ENCODE assay signal across 8 cellular contexts in genomic region chr13:99258210-99258860, GRCh38. TPM values are rescaled to one million over a fixed set of nuclear protein-coding genes. Genes with fewer than 3 reads are reported as not detected.
DNase-seq lines count a peak whose midpoint lies in the region; ATAC-seq and TF ChIP-seq lines count a peak whose summit lies in the region.

GPR18 (minus strand) TSS chr13:99258379; CDS start chr13:99255872, 2,507 bp downstream.

- intact Hi-C loops in CD14-positive monocyte (cut with micrococcal nuclease), result loop anchor here in 1 of 2 donors (5.0 kb wide), 1 partner anchor 56 kb away; the partner anchor contains the start of gene UBAC2
- intact Hi-C loops in upper lobe of right lung (cut with DNase I), result no loop called here
- intact Hi-C loops in Calu3 (cut with micrococcal nuclease; ENCODE audit: unreplicated experiment), result no loop called here

- no peaks in the 10 kb centered on the region for H3K4me1 ChIP-seq in upper lobe of right lung
- peaks cover 0 to 10% (median 5%) of the 10 kb centered on the region in 4 donors for H3K4me1 ChIP-seq in upper lobe of left lung

- H3K4me1 Mint-ChIP-seq in CD14-positive monocyte, result peaks cover 58% of the 10 kb centered on the region
- H3K4me1 Mint-ChIP-seq in activated CD8-positive, alpha-beta T cell treated with anti-CD3 and anti-CD28 coated beads, Interleukin-2, amount 10 ng/mL, durations not matched to agents 7 days and 5 days (ENCODE audit: low read depth), result peaks cover 65% of the 10 kb centered on the region
- no peaks in the 10 kb centered on the region for H3K4me1 Mint-ChIP-seq in Calu3 (ENCODE audit: low read depth, unreplicated experiment)

- peaks cover 34 to 38% of the 10 kb centered on the region in 2 donors for H3K36me3 Mint-ChIP-seq in CD14-positive monocyte
- H3K36me3 Mint-ChIP-seq in activated CD8-positive, alpha-beta T cell treated with anti-CD3 and anti-CD28 coated beads, Interleukin-2, amount 10 ng/mL, durations not matched to agents 7 days and 5 days (ENCODE audit: low read depth), result peaks cover 47% of the 10 kb centered on the region
- peaks cover 5% of the 10 kb centered on the region for H3K36me3 Mint-ChIP-seq in Calu3 (ENCODE audit: insufficient read depth, unreplicated experiment)

- no peaks in the 10 kb centered on the region for H3K27me3 Mint-ChIP-seq in CD14-positive monocyte (ENCODE audit: low read depth in 3 of 3)
- H3K27me3 Mint-ChIP-seq in activated CD8-positive, alpha-beta T cell treated with anti-CD3 and anti-CD28 coated beads, Interleukin-2, amount 10 ng/mL, durations not matched to agents 7 days and 5 days (ENCODE audit: low read depth), result no peaks in the 10 kb centered on the region
- H3K27me3 Mint-ChIP-seq in Calu3 (ENCODE audit: unreplicated experiment), result no peaks in the 10 kb centered on the region

- H3K4me3 ChIP-seq in upper lobe of right lung (peak within 1 kb of the TSS; percentile 12), upper lobe of left lung (peak within 1 kb of the TSS in 1 of 4 donors; percentile 5)

- H3K36me3 ChIP-seq in upper lobe of right lung (peaks cover 5% of the 10 kb centered on the region), upper lobe of left lung (peaks cover 0 to 15% (median 2%) of the 10 kb centered on the region in 4 donors)

- WGBS in upper lobe of left lung, 2 donors, result 64 to 65% methylated on average over 4 of the region's 4 CpGs

- H3K27me3 ChIP-seq in upper lobe of right lung (no peaks in the 10 kb centered on the region), upper lobe of left lung (no peaks in the 10 kb centered on the region)

- peak within 1 kb of the TSS; percentile 88 to 93 (median 90) for H3K27ac Mint-ChIP-seq in CD14-positive monocyte
- H3K27ac Mint-ChIP-seq in activated CD8-positive, alpha-beta T cell treated with anti-CD3 and anti-CD28 coated beads, Interleukin-2, amount 10 ng/mL, durations not matched to agents 7 days and 5 days, result peak within 1 kb of the TSS; percentile 94
- no peak within 1 kb of the TSS for H3K27ac Mint-ChIP-seq in Calu3 (ENCODE audit: unreplicated experiment)

- no TSS peak for BruUV-seq in Calu3 (replicated peaks; lab: Mats Ljungman, UMichigan)

- H3K9me3 ChIP-seq in upper lobe of right lung (no peaks in the 10 kb centered on the region), upper lobe of left lung (no peaks in the 10 kb centered on the region)

- H3K27ac ChIP-seq in upper lobe of right lung (no peak within 1 kb of the TSS), upper lobe of left lung (peak within 1 kb of the TSS in 2 of 4 donors; percentile 14 to 38)

- CTCF ChIA-PET in activated CD8-positive, alpha-beta T cell treated with anti-CD3 and anti-CD28 coated beads, Interleukin-2, amount 10 ng/mL, durations not matched to agents 7 days and 5 days (lab: Charles Lee), result interaction anchor here (0.7 to 7.9 kb wide), 17 partner anchors 10 to 389 kb away, joined by 3 to 131 read pairs (median 3); partner anchors contain the start of gene UBAC2
- CTCF ChIA-PET in Calu3 (lab: Charles Lee), result no interaction called here

- TF ChIP-seq POLR2A in upper lobe of left lung (IDR thresholded peaks at IDR 0.05), result peak in 1 of 4 donors; percentile 37

- DNase-seq in CD14-positive monocyte (ENCODE audit: low spot score) (no peak), upper lobe of right lung (no peak), upper lobe of left lung (no peak), NCI-H146 (lab: John Stamatoyannopoulos, UW) (no peak), Calu3 (no peak)
- peak; percentile 65 for DNase-seq in activated CD8-positive, alpha-beta T cell treated with anti-CD3 and anti-CD28 coated beads, Interleukin-2, amount 10 ng/mL, durations not matched to agents 7 days and 5 days

- peak within 1 kb of the TSS; percentile 69 to 85 for H3K4me3 Mint-ChIP-seq in CD14-positive monocyte
- H3K4me3 Mint-ChIP-seq in activated CD8-positive, alpha-beta T cell treated with anti-CD3 and anti-CD28 coated beads, Interleukin-2, amount 10 ng/mL, durations not matched to agents 7 days and 5 days, result peak within 1 kb of the TSS; percentile 83
- no peak within 1 kb of the TSS for H3K4me3 Mint-ChIP-seq in Calu3 (ENCODE audit: low read depth, unreplicated experiment)

- POLR2A ChIA-PET in activated CD8-positive, alpha-beta T cell treated with anti-CD3 and anti-CD28 coated beads, Interleukin-2, amount 10 ng/mL, durations not matched to agents 7 days and 5 days (lab: Charles Lee), result interaction anchor here (1.0 to 4.3 kb wide), 10 partner anchors 9 to 93 kb away, joined by 3 to 84 read pairs (median 6); partner anchors contain the start of gene UBAC2

- ATAC-seq in GM19397 (IDR thresholded peaks at IDR 0.05; ENCODE audit: unreplicated experiment) (peak; percentile 74), HG03280 (IDR thresholded peaks at IDR 0.05; ENCODE audit: unreplicated experiment) (peak; percentile 95), upper lobe of right lung (no peak), upper lobe of left lung (ENCODE audit: low FRiP score in 2 of 2) (no peak)
- peak; percentile 76 for ATAC-seq in activated CD8-positive, alpha-beta T cell treated with anti-CD3 and anti-CD28 coated beads, Interleukin-2, amount 10 ng/mL, durations not matched to agents 7 days and 5 days

- H3K9me3 Mint-ChIP-seq in CD14-positive monocyte (no peaks in the 10 kb centered on the region), Calu3 (ENCODE audit: low read depth, unreplicated experiment) (no peaks in the 10 kb centered on the region)
- H3K9me3 Mint-ChIP-seq in activated CD8-positive, alpha-beta T cell treated with anti-CD3 and anti-CD28 coated beads, Interleukin-2, amount 10 ng/mL, durations not matched to agents 7 days and 5 days (ENCODE audit: insufficient read depth), result no peaks in the 10 kb centered on the region

- TF ChIP-seq CTCF in CD14-positive monocyte (IDR thresholded peaks at IDR 0.05), result no peak
- no peak for TF ChIP-seq CTCF in upper lobe of right lung (IDR thresholded peaks at IDR 0.05)
- no peak for TF ChIP-seq CTCF in upper lobe of left lung (IDR thresholded peaks at IDR 0.05)
- TF ChIP-seq CTCF in Calu3 (IDR thresholded peaks at IDR 0.05; ENCODE audit: unreplicated experiment), result no peak

- no peak for TF ChIP-seq EP300 in upper lobe of left lung (IDR thresholded peaks at IDR 0.05)

RNA-seq across cellular contexts. Expression of gene GPR18, which starts in this region (rescaled TPM):
- 1 to 10 TPM; 1.7 to 2.2 TPM for polyA plus RNA-seq in CD14-positive monocyte
- total RNA-seq in activated CD8-positive, alpha-beta T cell treated with anti-CD3 and anti-CD28 coated beads, Interleukin-2, amount 10 ng/mL, durations not matched to agents 7 days and 5 days, result 10 to 100 TPM; 16.2 to 16.6 TPM
- 0.58 TPM for total RNA-seq in upper lobe of right lung
- total RNA-seq in upper lobe of left lung, result under 1 TPM in 2 of 6 donors, not detected in 4; 0.52 to 0.94 TPM
- not detected in 2 replicates for total RNA-seq in Calu3 (2022)

Comparison
In these comparisons a context has a peak if more than half of its experiments do, and no peak if none do; other contexts are left out.
1. RNA of gene GPR18 (total RNA-seq): 16.2 to 16.6 TPM in activated CD8-positive, alpha-beta T cell treated with anti-CD3 and anti-CD28 coated beads, Interleukin-2, amount 10 ng/mL, durations not matched to agents 7 days and 5 days; 0.58 TPM in upper lobe of right lung (single experiment), 0.52 to 0.94 TPM in upper lobe of left lung and not detected in Calu3; every median in the first group is over 4 times any median in the second.
2. ATAC-seq: peak in GM19397 (single experiment), HG03280 (single experiment) and activated CD8-positive, alpha-beta T cell treated with anti-CD3 and anti-CD28 coated beads, Interleukin-2, amount 10 ng/mL, durations not matched to agents 7 days and 5 days (single experiment); none in upper lobe of right lung (single experiment) and upper lobe of left lung (0 of 2).